ENCODE assay signal across 8 cellular contexts in genomic region chr1:236142358-236143103, GRCh38. TPM values are rescaled to one million over a fixed set of nuclear protein-coding genes. Genes with fewer than 3 reads are reported as not detected.
DNase-seq lines count a peak whose midpoint lies in the region; ATAC-seq lines count a peak whose summit lies in the region.

Gene GPR137B (plus strand): TSS chr1:236142539. CDS start chr1:236142623, 84 bp downstream.

- no peak within 1 kb of the TSS for H3K23ac ChIP-seq in mesendoderm (ENCODE audit: low read length)

- peak; percentile 60 for ATAC-seq in HG02852 (IDR thresholded peaks at IDR 0.05; ENCODE audit: unreplicated experiment)
- ATAC-seq in effector memory CD8-positive, alpha-beta T cell (replicated peaks): peak; percentile 78

- peak within 1 kb of the TSS; percentile 48 for H3K4me2 ChIP-seq in mesendoderm (ENCODE audit: low read length)

- no peaks in the 10 kb centered on the region for H3K79me1 ChIP-seq in mesendoderm (ENCODE audit: low read length)

- peaks cover 6% of the 10 kb centered on the region for H3K36me3 Mint-ChIP-seq in activated CD4-positive, alpha-beta memory T cell treated with anti-CD3 and anti-CD28 coated beads, Interleukin-2, amount 10 ng/mL, durations not matched to agents 7 days and 5 days (ENCODE audit: low read depth)
- H3K36me3 Mint-ChIP-seq in effector memory CD8-positive, alpha-beta T cell (ENCODE audit: insufficient read depth): peaks cover 16% of the 10 kb centered on the region

- H3K36me3 ChIP-seq in mesendoderm (ENCODE audit: control insufficient read depth, insufficient read depth, low read length): no peaks in the 10 kb centered on the region

- no peak within 1 kb of the TSS for H2BK5ac ChIP-seq in mesendoderm (ENCODE audit: low read length)

- peaks cover 46% of the 10 kb centered on the region for H3K27me3 Mint-ChIP-seq in activated CD4-positive, alpha-beta memory T cell treated with anti-CD3 and anti-CD28 coated beads, Interleukin-2, amount 10 ng/mL, durations not matched to agents 7 days and 5 days
- H3K27me3 Mint-ChIP-seq in effector memory CD8-positive, alpha-beta T cell: peaks cover 0 to 34% of the 10 kb centered on the region in 2 donors

- peaks cover 37% of the 10 kb centered on the region for H3K27me3 ChIP-seq in mesendoderm (ENCODE audit: insufficient read depth, low read length, poor library complexity)

- peak within 1 kb of the TSS; percentile 39 for H3K9ac ChIP-seq in mesendoderm (ENCODE audit: low read length)

- peaks cover 28% of the 10 kb centered on the region for H3K4me1 Mint-ChIP-seq in activated CD4-positive, alpha-beta memory T cell treated with anti-CD3 and anti-CD28 coated beads, Interleukin-2, amount 10 ng/mL, durations not matched to agents 7 days and 5 days
- peaks cover 46 to 47% of the 10 kb centered on the region in 2 donors for H3K4me1 Mint-ChIP-seq in effector memory CD8-positive, alpha-beta T cell (ENCODE audit: low read depth in 2 of 2)

- CTCF ChIA-PET in activated CD4-positive, alpha-beta memory T cell treated with anti-CD3 and anti-CD28 coated beads, Interleukin-2, amount 10 ng/mL, durations not matched to agents 7 days and 5 days (lab: Charles Lee): no interaction called here

- peak within 1 kb of the TSS; percentile 2 for H3K4me3 ChIP-seq in mesendoderm (ENCODE audit: low read length)

- no peak within 1 kb of the TSS for H4K5ac ChIP-seq in mesendoderm (ENCODE audit: low read length)

- no peaks in the 10 kb centered on the region for H3K4me1 ChIP-seq in mesendoderm (ENCODE audit: control insufficient read depth, low read depth, low read length)

- no CpG with 5 or more reads among the region's 89 CpGs for WGBS in mesendoderm (ENCODE audit: extremely low coverage, insufficient coverage, low lambda C conversion rate)

- H3K56ac ChIP-seq in mesendoderm (ENCODE audit: low read length): peak within 1 kb of the TSS; percentile 54

- peak within 1 kb of the TSS; percentile 64 for H3K27ac Mint-ChIP-seq in activated CD4-positive, alpha-beta memory T cell treated with anti-CD3 and anti-CD28 coated beads, Interleukin-2, amount 10 ng/mL, durations not matched to agents 7 days and 5 days
- H3K27ac Mint-ChIP-seq in effector memory CD8-positive, alpha-beta T cell: peak within 1 kb of the TSS; percentile 90 to 92

- DNase-seq in NCI-H510A (lab: John Stamatoyannopoulos, UW): peak; percentile 28
- no peak for DNase-seq in NCI-H510A treated with DMSO at 0.1 percent for 48 hours (lab: John Stamatoyannopoulos, UW)
- DNase-seq in NCI-H226: peak; percentile 12
- peak; percentile 67 for DNase-seq in activated CD4-positive, alpha-beta memory T cell treated with anti-CD3 and anti-CD28 coated beads, Interleukin-2, amount 10 ng/mL, durations not matched to agents 7 days and 5 days
- DNase-seq in effector memory CD8-positive, alpha-beta T cell: peak; percentile 35 to 52 (median 38)
- DNase-seq in mesendoderm: peak; percentile 47
- DNase-seq in stimulated activated CD8-positive, alpha-beta memory T cell treated with anti-CD3 and anti-CD28 coated beads, Interleukin-15, amount 100 ng/mL, for 4 hours (ENCODE audit: low read depth in 2 of 2): peak; percentile 50 to 51

- no peak within 1 kb of the TSS for H3K27ac ChIP-seq in mesendoderm (ENCODE audit: low read depth, low read length)

- H2AK5ac ChIP-seq in mesendoderm (ENCODE audit: low read length): no peak within 1 kb of the TSS

- peak within 1 kb of the TSS; percentile 29 for H2BK120ac ChIP-seq in mesendoderm (ENCODE audit: low read depth, low read length)

- peak within 1 kb of the TSS; percentile 22 for H3K4ac ChIP-seq in mesendoderm (ENCODE audit: low read depth, low read length)

- H3K18ac ChIP-seq in mesendoderm (ENCODE audit: low read length): peak within 1 kb of the TSS; percentile 72

- no peak within 1 kb of the TSS for H4K8ac ChIP-seq in mesendoderm (ENCODE audit: low read depth, low read length)

- H2BK15ac ChIP-seq in mesendoderm (replicated peaks; ENCODE audit: low read depth): no peak within 1 kb of the TSS

- H3K9me3 Mint-ChIP-seq in activated CD4-positive, alpha-beta memory T cell treated with anti-CD3 and anti-CD28 coated beads, Interleukin-2, amount 10 ng/mL, durations not matched to agents 7 days and 5 days: no peaks in the 10 kb centered on the region
- H3K9me3 Mint-ChIP-seq in effector memory CD8-positive, alpha-beta T cell: no peaks in the 10 kb centered on the region

- POLR2A ChIA-PET in activated CD4-positive, alpha-beta memory T cell treated with anti-CD3 and anti-CD28 coated beads, Interleukin-2, amount 10 ng/mL, durations not matched to agents 7 days and 5 days (lab: Charles Lee): interaction anchor here (1.2 to 1.8 kb wide), 2 partner anchors 14 to 139 kb away, joined by 4 to 7 read pairs; partner anchors contain the start of gene ERO1B

- H3K4me3 Mint-ChIP-seq in activated CD4-positive, alpha-beta memory T cell treated with anti-CD3 and anti-CD28 coated beads, Interleukin-2, amount 10 ng/mL, durations not matched to agents 7 days and 5 days: peak within 1 kb of the TSS; percentile 95
- peak within 1 kb of the TSS; percentile 96 to 98 for H3K4me3 Mint-ChIP-seq in effector memory CD8-positive, alpha-beta T cell

- H3K79me2 ChIP-seq in mesendoderm (ENCODE audit: control insufficient read depth, insufficient read depth, low read length): no peaks in the 10 kb centered on the region

RNA-seq across cellular contexts. Expression of gene GPR137B, which starts in this region (rescaled TPM):
- total RNA-seq in activated CD4-positive, alpha-beta memory T cell treated with anti-CD3 and anti-CD28 coated beads, Interleukin-2, amount 10 ng/mL, durations not matched to agents 7 days and 5 days: 1 to 10 TPM; 8.6 to 9.5 TPM
- polyA plus RNA-seq in mesendoderm (2013, experiment 1 of 2): 1.9 TPM
- polyA plus RNA-seq in mesendoderm (2013, experiment 2 of 2): 2.0 TPM
